In genomic region chr1:234907585-234908457, GRCh38 we compare ENCODE assay signal across 12 cellular contexts.
A peak's percentile ranks its signal among the peaks of the same experiment; 100 is the strongest.
DNase-seq lines count a peak whose midpoint lies in the region; ATAC-seq and TF ChIP-seq lines count a peak whose summit lies in the region.
"Had no signal": no experiment of that assay in that cellular context is flagged by ENCODE, and none has a peak within 500 bp of the region (broad histone marks: within the 10 kb centered on the region; RNA-seq: fewer than 3 reads in every experiment).

No MANE protein-coding gene starts in this region.

- intact Hi-C loops in Right ventricle myocardium inferior (cut with DNase I) = no loop called here
- intact Hi-C loops in cardiac septum (cut with DNase I) = no loop called here
- intact Hi-C loops in esophagus squamous epithelium (cut with DNase I) = no loop called here

- no peak overlapping the region for H3K4me3 ChIP-seq in esophagus squamous epithelium
- H3K4me3 ChIP-seq: A549 had no signal

- H3K9me3 ChIP-seq in esophagus squamous epithelium = no peaks in the 10 kb centered on the region
- H3K9me3 ChIP-seq: A549 had no signal

- no peaks in the 10 kb centered on the region for H3K9me3 Mint-ChIP-seq in activated naive CD8-positive, alpha-beta T cell treated with anti-CD3 and anti-CD28 coated beads for 36 hours

- no peak for DNase-seq in Right ventricle myocardium inferior (ENCODE audit: missing footprints)
- no peak for DNase-seq in cardiac septum (ENCODE audit: low spot score)
- no peak for DNase-seq in esophagus squamous epithelium (lab: John Stamatoyannopoulos, UW)
- DNase-seq in mucosa of gallbladder (ENCODE audit: low spot score) = peak; percentile 32
- no peak for DNase-seq in NCI-H1436 treated with DMSO at 0.1 percent for 48 hours (lab: John Stamatoyannopoulos, UW)
- DNase-seq in DMS 273 treated with DMSO at 0.1 percent for 48 hours (lab: John Stamatoyannopoulos, UW) = no peak
- DNase-seq in T-helper 9 cell = no peak
- DNase-seq in activated naive CD8-positive, alpha-beta T cell treated with anti-CD3 and anti-CD28 coated beads for 36 hours = no peak
- DNase-seq: substantia nigra had no signal

- no peaks in the 10 kb centered on the region for H3K36me3 Mint-ChIP-seq in activated naive CD8-positive, alpha-beta T cell treated with anti-CD3 and anti-CD28 coated beads for 36 hours
- H3K36me3 Mint-ChIP-seq: activated naive CD8-positive, alpha-beta T cell had no signal

- H3K4me3 Mint-ChIP-seq in activated naive CD8-positive, alpha-beta T cell treated with anti-CD3 and anti-CD28 coated beads for 36 hours = no peak overlapping the region
- H3K4me3 Mint-ChIP-seq: activated naive CD8-positive, alpha-beta T cell had no signal

- H3K4me1 Mint-ChIP-seq in activated naive CD8-positive, alpha-beta T cell treated with anti-CD3 and anti-CD28 coated beads for 36 hours = peaks cover 21% of the 10 kb centered on the region

- H3K27ac Mint-ChIP-seq in activated naive CD8-positive, alpha-beta T cell treated with anti-CD3 and anti-CD28 coated beads for 36 hours = no peak overlapping the region
- H3K27ac Mint-ChIP-seq: activated naive CD8-positive, alpha-beta T cell had no signal

- peaks cover 0 to 23% (median 3%) of the 10 kb centered on the region in 3 donors for H3K4me1 ChIP-seq in esophagus squamous epithelium

- TF ChIP-seq POLR2A in esophagus squamous epithelium (IDR thresholded peaks at IDR 0.05) = no peak

- ATAC-seq in Right ventricle myocardium inferior = peak; percentile 86
- ATAC-seq: A549 had no signal

- H3K27me3 Mint-ChIP-seq in activated naive CD8-positive, alpha-beta T cell treated with anti-CD3 and anti-CD28 coated beads for 36 hours = no peaks in the 10 kb centered on the region
- H3K27me3 Mint-ChIP-seq: activated naive CD8-positive, alpha-beta T cell had no signal

- H3K36me3 ChIP-seq in esophagus squamous epithelium = no peaks in the 10 kb centered on the region

- 76 to 81% methylated on average over 11 to 12 of the region's 12 CpGs for WGBS in esophagus squamous epithelium, 2 donors

- H3K27me3 ChIP-seq in esophagus squamous epithelium = no peaks in the 10 kb centered on the region

- no peak for TF ChIP-seq CTCF in esophagus squamous epithelium (IDR thresholded peaks at IDR 0.05)

- H3K27ac ChIP-seq in esophagus squamous epithelium = peak overlapping the region in 3 of 4 donors; percentile 59 to 71 (median 67)
- H3K27ac ChIP-seq: VCaP had no signal
